8 cellular contexts compared by ENCODE assay signal in the genomic region with DNA sequence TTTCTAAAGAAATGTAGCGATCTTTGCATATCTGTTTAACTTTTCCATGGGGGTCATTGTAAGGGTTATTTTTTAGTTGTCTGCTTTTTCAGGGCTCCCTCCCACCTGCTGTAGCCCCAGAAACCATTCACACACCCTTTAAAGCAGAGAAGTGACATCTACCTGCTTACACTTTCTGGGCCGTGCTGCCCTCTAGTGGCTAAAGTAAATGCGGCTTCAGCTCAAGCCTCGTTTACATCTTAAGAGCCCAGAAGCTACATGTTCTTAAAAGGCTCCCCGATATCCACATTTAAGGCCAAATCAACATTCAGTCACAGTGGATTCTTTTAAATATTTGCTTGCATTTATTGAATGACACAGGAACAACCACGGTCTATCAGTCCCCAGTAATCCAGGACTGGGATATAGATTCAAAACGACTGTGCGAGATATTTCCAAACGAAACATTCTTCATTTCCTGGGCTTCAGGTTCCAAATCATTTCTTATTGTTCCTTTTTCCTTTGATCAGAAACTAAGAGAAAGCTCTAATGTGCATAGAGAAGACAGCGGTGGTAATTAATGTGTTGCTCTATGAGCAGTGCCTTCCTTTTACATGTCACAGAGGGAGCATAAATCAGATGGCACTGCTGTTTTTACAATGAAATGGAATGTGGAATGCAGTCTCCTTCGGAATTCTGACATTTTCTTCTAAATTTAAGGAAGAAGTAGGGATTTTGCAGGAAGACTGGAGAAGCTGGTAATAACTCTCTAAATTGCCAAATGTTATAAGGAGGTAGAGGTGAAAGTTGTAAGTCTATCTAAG.
DNase-seq lines count a peak whose midpoint lies in the region; ATAC-seq and TF ChIP-seq lines count a peak whose summit lies in the region.

No MANE protein-coding gene starts in this region.

- no peak overlapping the region for H3K9ac ChIP-seq in DND-41 (ENCODE audit: low read depth, low read length)
- no peak overlapping the region for H3K9ac ChIP-seq in PC-3 (ENCODE audit: low read length)

- H3K9me3 ChIP-seq in DND-41 (ENCODE audit: insufficient read depth, low read length, severe bottlenecking) = no peaks in the 10 kb centered on the region
- H3K9me3 ChIP-seq in PC-3 (ENCODE audit: low read length) = no peaks in the 10 kb centered on the region
- no peaks in the 10 kb centered on the region for H3K9me3 ChIP-seq in thoracic aorta

- no peaks in the 10 kb centered on the region for H3K79me2 ChIP-seq in DND-41 (ENCODE audit: insufficient read depth, low read length)
- no peaks in the 10 kb centered on the region for H3K79me2 ChIP-seq in PC-3 (ENCODE audit: low read length)

- H3K4me3 ChIP-seq in DND-41 (ENCODE audit: low read depth in 1 of 2, low read length in 2 of 2) (no peak overlapping the region), PC-3 (ENCODE audit: low read length) (no peak overlapping the region), fibroblast of pulmonary artery (replicated peaks; ENCODE audit: low read depth, low read length) (no peak overlapping the region), thoracic aorta (no peak overlapping the region)

- DNase-seq in DND-41 = peak; percentile 66
- DNase-seq in HUDEP-2 (lab: John Stamatoyannopoulos, UW; ENCODE audit: unreplicated experiment in 76 of 76) = peak in 57 of 76 experiments; percentile 1 to 65 (median 27)
- peak; percentile 75 for DNase-seq in PC-3
- DNase-seq in activated T-cell treated with anti-CD3 and anti-CD28 coated beads, Interleukin-2, amount 50 U/mL, for 48 hours = peak; percentile 75 to 76
- peak; percentile 85 for DNase-seq in fibroblast of pulmonary artery (ENCODE audit: low read depth)
- peak; percentile 37 for DNase-seq in occipital lobe (lab: John Stamatoyannopoulos, UW)
- DNase-seq in thoracic aorta (ENCODE audit: low spot score) = no peak

- H3K27ac ChIP-seq in DND-41 (ENCODE audit: low read length) = no peak overlapping the region
- no peak overlapping the region for H3K27ac ChIP-seq in PC-3 (ENCODE audit: low read length)
- no peak overlapping the region for H3K27ac ChIP-seq in thoracic aorta

- BruUV-seq in PC-3 (replicated peaks; lab: Mats Ljungman, UMichigan) = no TSS peak

- no peaks in the 10 kb centered on the region for H3K36me3 ChIP-seq in DND-41 (ENCODE audit: insufficient read depth, low read length)
- no peaks in the 10 kb centered on the region for H3K36me3 ChIP-seq in PC-3 (ENCODE audit: low read depth, low read length)
- no peaks in the 10 kb centered on the region for H3K36me3 ChIP-seq in thoracic aorta

- H3K9me2 ChIP-seq in PC-3 (replicated peaks; ENCODE audit: low read length) = no peaks in the 10 kb centered on the region

- no peaks in the 10 kb centered on the region for H3K27me3 ChIP-seq in DND-41 (ENCODE audit: insufficient read depth, low read length, poor library complexity)
- H3K27me3 ChIP-seq in PC-3 (ENCODE audit: low read length) = no peaks in the 10 kb centered on the region
- no peaks in the 10 kb centered on the region for H3K27me3 ChIP-seq in thoracic aorta (replicated peaks; ENCODE audit: insufficient read depth)

- ATAC-seq in DND-41 (ENCODE audit: insufficient read depth, low read depth) (peak; percentile 89), GM21447 (IDR thresholded peaks at IDR 0.05; ENCODE audit: unreplicated experiment) (peak; percentile 72), PC-3 (peak; percentile 83), thoracic aorta (ENCODE audit: insufficient number of reproducible peaks, low FRiP score, low read depth) (peak; percentile 69)

- TF ChIP-seq CTCF in DND-41 (IDR thresholded peaks at IDR 0.05; ENCODE audit: borderline replicate concordance, extremely low read depth, low read length, poor library complexity, severe bottlenecking) (peak; percentile 95), PC-3 (conservative IDR thresholded peaks at IDR 0.05; ENCODE audit: low read depth, low read length) (peak; percentile 90), fibroblast of pulmonary artery (IDR thresholded peaks at IDR 0.05; ENCODE audit: low read length, missing control alignments) (peak; percentile 93), thoracic aorta (IDR thresholded peaks at IDR 0.05) (peak; percentile 91)

- CTCF ChIA-PET in PC-3 (lab: Charles Lee) = interaction anchor here (0.5 to 1.4 kb wide), 7 partner anchors 18 to 986 kb away, joined by 3 to 7 read pairs (median 3); no protein-coding TSS in a partner anchor

- H3K4me1 ChIP-seq in DND-41 (ENCODE audit: insufficient read depth, low read length) (no peaks in the 10 kb centered on the region), PC-3 (ENCODE audit: insufficient read depth, low read length) (no peaks in the 10 kb centered on the region), thoracic aorta (ENCODE audit: control insufficient read depth in 1 of 2, low read depth in 2 of 2) (no peaks in the 10 kb centered on the region)

- no peak overlapping the region for H3K4me2 ChIP-seq in DND-41 (ENCODE audit: insufficient read depth, low read length)
- no peak overlapping the region for H3K4me2 ChIP-seq in PC-3 (ENCODE audit: low read length)

- H2AFZ ChIP-seq in DND-41 (ENCODE audit: low read depth, low read length) = no peak overlapping the region
- no peak overlapping the region for H2AFZ ChIP-seq in PC-3 (ENCODE audit: low read length)

- POLR2A ChIA-PET in PC-3 (lab: Charles Lee; ENCODE audit: unreplicated experiment) = no interaction called here

- intact Hi-C loops in PC-3 (cut with micrococcal nuclease) = loop anchor here (1.0 to 5.0 kb wide), 4 partner anchors 136 to 990 kb away; no protein-coding TSS in a partner anchor

- H4K20me1 ChIP-seq in DND-41 (ENCODE audit: insufficient read depth, low read length) (no peaks in the 10 kb centered on the region), PC-3 (ENCODE audit: low read length) (no peaks in the 10 kb centered on the region)

- no peaks in the 10 kb centered on the region for H3F3A ChIP-seq in PC-3 (ENCODE audit: low read length, unreplicated experiment)
